Comparison of ENCODE assay signal across 10 cellular contexts in the genomic region with DNA sequence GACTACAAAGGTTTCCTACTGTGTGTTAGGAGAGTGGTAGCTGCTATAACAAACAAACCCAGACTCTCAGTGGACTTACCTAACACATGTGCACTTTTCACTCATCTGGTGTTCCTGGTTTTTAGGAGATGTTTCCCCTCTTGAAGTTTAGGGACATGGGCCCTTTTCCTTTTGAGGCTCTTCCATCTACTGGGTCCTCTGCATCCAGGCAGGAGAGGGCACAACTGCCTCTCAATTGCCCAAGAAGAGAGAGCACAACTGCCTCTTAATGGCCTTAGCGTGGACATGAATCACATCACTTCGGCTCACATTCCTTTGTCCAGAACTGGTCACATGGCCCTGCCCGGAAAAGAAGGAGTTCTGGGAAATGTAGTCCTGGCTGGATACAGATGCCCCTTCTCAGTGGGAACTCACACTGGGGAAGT. TPM values are rescaled to one million over a fixed set of nuclear protein-coding genes. Genes with fewer than 3 reads are reported as not detected.
A peak's percentile ranks its signal among the peaks of the same experiment; 100 is the strongest.
DNase-seq lines count a peak whose midpoint lies in the region; ATAC-seq and TF ChIP-seq lines count a peak whose summit lies in the region.
"Had no signal": no experiment of that assay in that cellular context is flagged by ENCODE, and none has a peak within 500 bp of the region (broad histone marks: within the 10 kb centered on the region; RNA-seq: fewer than 3 reads in every experiment).

No MANE protein-coding gene starts in this region.

- no CpG with 5 or more reads among the region's 3 CpGs for WGBS in mesenchymal stem cell

- no peak overlapping the region for H2AK5ac ChIP-seq in mesenchymal stem cell (ENCODE audit: low read length, severe bottlenecking)

- H3K9ac ChIP-seq in mesenchymal stem cell (ENCODE audit: low read length), result no peak overlapping the region

- peaks cover 34% of the 10 kb centered on the region for H3K27me3 Mint-ChIP-seq in chondrocyte (ENCODE audit: low read depth)

- H3K4ac ChIP-seq in mesenchymal stem cell (ENCODE audit: low read depth in 1 of 2, low read length in 2 of 2), result no peak overlapping the region

- H3K4me1 ChIP-seq in mesenchymal stem cell (ENCODE audit: control insufficient read depth, insufficient read depth, low read depth, low read length), result no peaks in the 10 kb centered on the region

- DNase-seq in Caki2 (ENCODE audit: low read depth) (peak; percentile 53), NCI-H460 (ENCODE audit: extremely low read depth, low read depth) (peak; percentile 26), dorsolateral prefrontal cortex (peak in 7 of 10 donors; percentile 51 to 85 (median 75)), mesenchymal stem cell (peak; percentile 73), chondrocyte (ENCODE audit: low spot score) (no peak)
- DNase-seq: GDM1, GOT3 had no signal

- no peak overlapping the region for H3K23ac ChIP-seq in mesenchymal stem cell (ENCODE audit: low read length in 2 of 2)

- H3K4me3 ChIP-seq in dorsolateral prefrontal cortex (peak overlapping the region in 5 of 59 donors; percentile 9 to 28 (median 15)), mesenchymal stem cell (ENCODE audit: insufficient read depth in 1 of 2, low read depth in 1 of 2, low read length in 2 of 2) (no peak overlapping the region)

- peak overlapping the region; percentile 19 for H2AFZ ChIP-seq in mesenchymal stem cell (ENCODE audit: low read depth, low read length)

- intact Hi-C loops in dorsolateral prefrontal cortex (cut with DNase I), result loop anchor here in 1 of 2 donors (10.0 kb wide), 1 partner anchor 214 kb away; no protein-coding TSS in a partner anchor

- H3K27ac ChIP-seq in dorsolateral prefrontal cortex, result peak overlapping the region in 43 of 59 donors; percentile 3 to 82 (median 59)
- no peak overlapping the region for H3K27ac ChIP-seq in mesenchymal stem cell (ENCODE audit: low read length, poor library complexity, severe bottlenecking)

- H4K8ac ChIP-seq in mesenchymal stem cell (ENCODE audit: low read length), result no peak overlapping the region

- in situ Hi-C loops in Caki2 (cut with HindIII; ENCODE audit: low pct_unique_long_range_greater_than_20kb, low sequenced_read_pairs), result no loop called here

- no peaks in the 10 kb centered on the region for H3K36me3 ChIP-seq in mesenchymal stem cell (ENCODE audit: control insufficient read depth in 1 of 2, insufficient read depth in 2 of 2, low read depth in 1 of 2, low read length in 2 of 2)

- no peak overlapping the region for H3K27ac Mint-ChIP-seq in chondrocyte (ENCODE audit: unreplicated experiment)

- H3K27me3 ChIP-seq in dorsolateral prefrontal cortex, result no peaks in the 10 kb centered on the region
- peaks cover 38 to 53% of the 10 kb centered on the region in 2 experiments for H3K27me3 ChIP-seq in mesenchymal stem cell (ENCODE audit: control insufficient read depth in 1 of 2, insufficient read depth in 1 of 2, low read length in 2 of 2)

- no peaks in the 10 kb centered on the region for H3K79me1 ChIP-seq in mesenchymal stem cell (replicated peaks; ENCODE audit: low read length, poor library complexity, severe bottlenecking)

- H3K4me2 ChIP-seq in mesenchymal stem cell (ENCODE audit: low read length, poor library complexity, severe bottlenecking), result no peak overlapping the region

- no peak overlapping the region for H2BK15ac ChIP-seq in mesenchymal stem cell (ENCODE audit: low read depth, poor library complexity, severe bottlenecking)

- no peaks in the 10 kb centered on the region for H3K9me3 ChIP-seq in mesenchymal stem cell (ENCODE audit: control insufficient read depth, low read length)

- no peak overlapping the region for H3K4me3 Mint-ChIP-seq in chondrocyte (ENCODE audit: unreplicated experiment)

- no peak overlapping the region for H4K91ac ChIP-seq in mesenchymal stem cell (ENCODE audit: low read length)

- peaks cover 5% of the 10 kb centered on the region for H3K9me3 Mint-ChIP-seq in chondrocyte (ENCODE audit: low read depth)

- H2BK12ac ChIP-seq in mesenchymal stem cell (ENCODE audit: low read length in 2 of 2), result no peak overlapping the region

- no peak overlapping the region for H2BK120ac ChIP-seq in mesenchymal stem cell (ENCODE audit: low read depth, low read length)

- peaks cover 10% of the 10 kb centered on the region for H3K4me1 Mint-ChIP-seq in chondrocyte (ENCODE audit: low read depth)

- no peak for ATAC-seq in activated CD4-positive, CD25-positive, alpha-beta regulatory T cell treated with anti-CD3 and anti-CD28 coated beads, Interleukin-2, amount 50 U/mL, for 24 hours
- ATAC-seq in HG03571 (IDR thresholded peaks at IDR 0.05; ENCODE audit: unreplicated experiment) (no peak), GM19463 (IDR thresholded peaks at IDR 0.05; ENCODE audit: unreplicated experiment) (no peak)

- TF ChIP-seq CTCF in dorsolateral prefrontal cortex (IDR thresholded peaks at IDR 0.05 in 54 of 56, conservative IDR thresholded peaks at IDR 0.05 in 2 of 56; ENCODE audit: low read depth in 1 of 56, partially characterized antibody in 56 of 56) (peak in 3 of 56 donors; percentile 8 to 24 (median 13)), chondrocyte (IDR thresholded peaks at IDR 0.05) (no peak)

- no peak overlapping the region for H3K18ac ChIP-seq in mesenchymal stem cell (ENCODE audit: low read depth in 1 of 2, low read length in 2 of 2)

- H3K36me3 Mint-ChIP-seq in chondrocyte (ENCODE audit: low read depth), result peaks cover 2% of the 10 kb centered on the region

- H2BK5ac ChIP-seq in mesenchymal stem cell (ENCODE audit: low read depth, low read length, poor library complexity, severe bottlenecking), result no peak overlapping the region

- H3K14ac ChIP-seq in mesenchymal stem cell (ENCODE audit: low read length in 2 of 2), result no peak overlapping the region

RNA-seq across cellular contexts. Expression of gene TNRC6C, which starts 9.8 kb away (rescaled TPM):
- total RNA-seq in Caki2 (2014; rRNA removed; shearing (Covaris generic); ENCODE audit: low replicate concordance), result 0.91 and 2.2 TPM in 2 replicates
- 3.8 and 3.9 TPM in 2 replicates for total RNA-seq in NCI-H460 (2014; rRNA removed; shearing (Covaris generic))
- 1.3 and 1.5 TPM in 2 replicates for polyA plus RNA-seq in NCI-H460 (2014; cell fraction: nucleus; rRNA removed)
- total RNA-seq in dorsolateral prefrontal cortex (100 to 1,000 TPM in 37 of 120 experiments, 10 to 100 TPM in 83; 57.8 to 136 (median 94.4) TPM), chondrocyte (16.8 to 23.9 TPM (median 19.8 TPM) in 3 replicates)
- polyA plus RNA-seq in mesenchymal stem cell (2013, experiment 1 of 2), result 2.1 TPM
- polyA plus RNA-seq in mesenchymal stem cell (2013, experiment 2 of 2), result 2.0 TPM
